Comparison of ENCODE assay signal across 23 cellular contexts in the genomic region with DNA sequence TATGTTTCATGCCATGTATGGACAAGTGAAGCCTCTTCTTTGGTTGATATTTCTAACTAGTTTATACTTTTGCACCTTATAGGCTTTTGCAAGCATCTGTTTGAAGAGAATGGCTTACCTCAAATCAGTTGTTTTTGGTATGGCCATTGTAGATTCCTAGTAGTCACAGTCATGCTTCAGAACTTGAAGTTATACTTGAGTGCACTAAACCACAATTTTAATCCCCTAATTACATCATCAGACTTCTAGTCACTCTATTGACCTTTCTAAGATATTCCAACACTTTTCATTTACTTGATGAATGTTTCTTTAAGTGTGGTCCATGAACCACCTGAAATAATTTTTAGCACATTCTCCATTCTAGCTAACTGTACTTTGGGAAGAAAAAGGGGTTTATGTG. TPM values are rescaled to one million over a fixed set of nuclear protein-coding genes. Genes with fewer than 3 reads are reported as not detected.
DNase-seq lines count a peak whose midpoint lies in the region; ATAC-seq and TF ChIP-seq lines count a peak whose summit lies in the region.
"Had no signal": no experiment of that assay in that cellular context is flagged by ENCODE, and none has a peak within 500 bp of the region (broad histone marks: within the 10 kb centered on the region; RNA-seq: fewer than 3 reads in every experiment).

No MANE protein-coding gene starts in this region.

- intact Hi-C loops in activated CD4-positive, alpha-beta T cell treated with anti-CD3 and anti-CD28 coated beads for 36 hours (cut with DNase I, micrococcal nuclease): no loop called here

- TF ChIP-seq POLR2A in erythroblast (IDR thresholded peaks at IDR 0.05; ENCODE audit: low read length): no peak

- no peaks in the 10 kb centered on the region for H3K27me3 ChIP-seq in kidney epithelial cell (ENCODE audit: control insufficient read depth, insufficient read depth, low read length)

- H3K4me3 ChIP-seq in kidney epithelial cell (ENCODE audit: low read depth, low read length): no peak overlapping the region

- peaks cover 8% of the 10 kb centered on the region for H3K9me3 Mint-ChIP-seq in activated CD4-positive, alpha-beta T cell treated with anti-CD3 and anti-CD28 coated beads for 36 hours (ENCODE audit: low read depth)

- DNase-seq in activated CD4-positive, alpha-beta T cell treated with anti-CD3 and anti-CD28 coated beads for 36 hours: no peak
- no peak for DNase-seq in activated CD4-positive, alpha-beta T cell treated with anti-CD3 and anti-CD28 coated beads, Interleukin-2, amount 50 U/mL, for 48 hours
- peak; percentile 51 for DNase-seq in astrocyte of the hippocampus (ENCODE audit: low read depth, low spot score)
- DNase-seq in kidney epithelial cell (ENCODE audit: low read depth): peak; percentile 43
- no peak for DNase-seq in dermis blood vessel endothelial cell
- no peak for DNase-seq in erythroblast (lab: John Stamatoyannopoulos, UW)
- no peak for DNase-seq in amygdala (lab: John Stamatoyannopoulos, UW)
- DNase-seq: 8988T, COR-L47, GF-D8, GOT3, Kasumi-1, MM.1S, NCI-H1092 treated with DMSO at 0.1 percent for 48 hours, NCI-H2081, NCI-H748 treated with DMSO at 0.1 percent for 48 hours, Right ventricle myocardium superior had no signal

- no peak overlapping the region for H3K4me3 Mint-ChIP-seq in activated CD4-positive, alpha-beta T cell treated with anti-CD3 and anti-CD28 coated beads for 36 hours
- H3K4me3 Mint-ChIP-seq: B cell, IgD-negative memory B cell had no signal

- H3K4me1 Mint-ChIP-seq in activated CD4-positive, alpha-beta T cell treated with anti-CD3 and anti-CD28 coated beads for 36 hours: peaks cover 14% of the 10 kb centered on the region

- peaks cover 42% of the 10 kb centered on the region for H3K36me3 Mint-ChIP-seq in activated CD4-positive, alpha-beta T cell treated with anti-CD3 and anti-CD28 coated beads for 36 hours (ENCODE audit: low read depth)

- TF ChIP-seq CTCF in kidney epithelial cell (IDR thresholded peaks at IDR 0.05; ENCODE audit: insufficient read depth, low read length, poor library complexity, severe bottlenecking): no peak

- no peaks in the 10 kb centered on the region for H3K27me3 Mint-ChIP-seq in activated CD4-positive, alpha-beta T cell treated with anti-CD3 and anti-CD28 coated beads for 36 hours
- H3K27me3 Mint-ChIP-seq: B cell, IgD-negative memory B cell had no signal

- H3K27ac Mint-ChIP-seq in activated CD4-positive, alpha-beta T cell treated with anti-CD3 and anti-CD28 coated beads for 36 hours: no peak overlapping the region
- H3K27ac Mint-ChIP-seq: B cell, IgD-negative memory B cell had no signal

- CTCF ChIA-PET in activated CD4-positive, alpha-beta T cell treated with anti-CD3 and anti-CD28 coated beads for 36 hours (lab: Charles Lee): interaction anchor here (0.6 to 1.9 kb wide), 4 partner anchors 9 to 1496 kb away, joined by 3 to 7 read pairs (median 4); no protein-coding TSS in a partner anchor

- ATAC-seq in activated CD4-positive, alpha-beta T cell treated with anti-CD3 and anti-CD28 coated beads for 36 hours: peak; percentile 36
- ATAC-seq in GM18867 (IDR thresholded peaks at IDR 0.05; ENCODE audit: unreplicated experiment): no peak
- ATAC-seq: HCT116 had no signal

- POLR2A ChIA-PET in activated CD4-positive, alpha-beta T cell treated with anti-CD3 and anti-CD28 coated beads for 36 hours (lab: Charles Lee): no interaction called here

- no peaks in the 10 kb centered on the region for H3K36me3 ChIP-seq in kidney epithelial cell (ENCODE audit: control insufficient read depth, insufficient read depth, low read length)

RNA-seq across cellular contexts. Expression of gene KLRB1, which starts 18.6 kb away (rescaled TPM):
- under 1 TPM; 0.40 to 0.87 TPM for total RNA-seq in activated CD4-positive, alpha-beta T cell treated with anti-CD3 and anti-CD28 coated beads for 36 hours
- total RNA-seq in kidney epithelial cell (not detected in 2 replicates), dermis blood vessel endothelial cell (not detected in 2 replicates)
- total RNA-seq: B cell, NCI-H460, OCI-LY7, Right ventricle myocardium superior had no signal

RNA-seq across cellular contexts. Expression of gene CLEC2D, which starts 43.2 kb away (rescaled TPM):
- total RNA-seq in activated CD4-positive, alpha-beta T cell treated with anti-CD3 and anti-CD28 coated beads for 36 hours: 100 to 1,000 TPM; 190 to 212 TPM
- total RNA-seq in kidney epithelial cell: 6.9 and 10.1 TPM in 2 replicates
- 1.2 and 2.4 TPM in 2 replicates for total RNA-seq in dermis blood vessel endothelial cell

Comparison
In these comparisons a context has a peak if more than half of its experiments do, and no peak if none do; other contexts are left out.
1. DNase-seq: peak in astrocyte of the hippocampus (single experiment) and kidney epithelial cell (single experiment); none in activated CD4-positive, alpha-beta T cell treated with anti-CD3 and anti-CD28 coated beads for 36 hours (single experiment), activated CD4-positive, alpha-beta T cell treated with anti-CD3 and anti-CD28 coated beads, Interleukin-2, amount 50 U/mL, for 48 hours (0 of 2), dermis blood vessel endothelial cell (single experiment), erythroblast (0 of 2) and amygdala (0 of 56).
2. RNA of gene CLEC2D, which starts 43.2 kb away (total RNA-seq): 190 to 212 TPM in activated CD4-positive, alpha-beta T cell treated with anti-CD3 and anti-CD28 coated beads for 36 hours; 6.9 to 10.1 TPM in kidney epithelial cell and 1.2 to 2.4 TPM in dermis blood vessel endothelial cell; every median in the first group is over 10 times any median in the second.